ENCODE assay signal across 1 cellular context in the genomic region with DNA sequence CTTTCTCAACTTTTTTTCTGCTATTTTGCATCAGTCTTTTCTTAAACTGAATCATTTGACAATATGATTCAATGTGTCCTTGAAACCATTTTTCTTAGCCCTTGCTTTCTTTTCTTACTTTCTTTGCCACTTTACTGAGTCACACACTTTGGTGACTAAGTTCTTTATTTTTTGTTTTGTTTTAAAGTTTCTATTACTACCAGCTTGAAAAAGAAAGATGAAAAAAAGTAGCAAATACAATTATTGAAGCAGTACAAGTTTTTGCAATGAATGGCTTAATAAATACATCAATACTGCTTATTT.
TF ChIP-seq lines count a peak whose summit lies in the region.

No MANE protein-coding gene starts in this region.

TF ChIP-seq in WTC11, 78 proteins besides CTCF, POLR2A, EP300 and RAD21 (continued from another document):
- TF ChIP-seq, protein P1, sequence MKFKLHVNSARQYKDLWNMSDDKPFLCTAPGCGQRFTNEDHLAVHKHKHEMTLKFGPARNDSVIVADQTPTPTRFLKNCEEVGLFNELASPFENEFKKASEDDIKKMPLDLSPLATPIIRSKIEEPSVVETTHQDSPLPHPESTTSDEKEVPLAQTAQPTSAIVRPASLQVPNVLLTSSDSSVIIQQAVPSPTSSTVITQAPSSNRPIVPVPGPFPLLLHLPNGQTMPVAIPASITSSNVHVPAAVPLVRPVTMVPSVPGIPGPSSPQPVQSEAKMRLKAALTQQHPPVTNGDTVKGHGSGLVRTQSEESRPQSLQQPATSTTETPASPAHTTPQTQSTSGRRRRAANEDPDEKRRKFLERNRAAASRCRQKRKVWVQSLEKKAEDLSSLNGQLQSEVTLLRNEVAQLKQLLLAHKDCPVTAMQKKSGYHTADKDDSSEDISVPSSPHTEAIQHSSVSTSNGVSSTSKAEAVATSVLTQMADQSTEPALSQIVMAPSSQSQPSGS (CRISPR knock-in tag; IDR thresholded peaks at IDR 0.05; ENCODE audit: borderline replicate concordance, low read depth) = no peak
- TF ChIP-seq ZNF396 (CRISPR knock-in tag; IDR thresholded peaks at IDR 0.05; ENCODE audit: borderline replicate concordance) = no peak
- TF ChIP-seq SOX15 (CRISPR knock-in tag; IDR thresholded peaks at IDR 0.05) = no peak
- TF ChIP-seq JAZF1 (CRISPR knock-in tag; IDR thresholded peaks at IDR 0.05) = no peak
- TF ChIP-seq, protein P2, sequence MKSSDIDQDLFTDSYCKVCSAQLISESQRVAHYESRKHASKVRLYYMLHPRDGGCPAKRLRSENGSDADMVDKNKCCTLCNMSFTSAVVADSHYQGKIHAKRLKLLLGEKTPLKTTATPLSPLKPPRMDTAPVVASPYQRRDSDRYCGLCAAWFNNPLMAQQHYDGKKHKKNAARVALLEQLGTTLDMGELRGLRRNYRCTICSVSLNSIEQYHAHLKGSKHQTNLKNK (CRISPR knock-in tag; IDR thresholded peaks at IDR 0.05) = no peak
- TF ChIP-seq, protein P3, sequence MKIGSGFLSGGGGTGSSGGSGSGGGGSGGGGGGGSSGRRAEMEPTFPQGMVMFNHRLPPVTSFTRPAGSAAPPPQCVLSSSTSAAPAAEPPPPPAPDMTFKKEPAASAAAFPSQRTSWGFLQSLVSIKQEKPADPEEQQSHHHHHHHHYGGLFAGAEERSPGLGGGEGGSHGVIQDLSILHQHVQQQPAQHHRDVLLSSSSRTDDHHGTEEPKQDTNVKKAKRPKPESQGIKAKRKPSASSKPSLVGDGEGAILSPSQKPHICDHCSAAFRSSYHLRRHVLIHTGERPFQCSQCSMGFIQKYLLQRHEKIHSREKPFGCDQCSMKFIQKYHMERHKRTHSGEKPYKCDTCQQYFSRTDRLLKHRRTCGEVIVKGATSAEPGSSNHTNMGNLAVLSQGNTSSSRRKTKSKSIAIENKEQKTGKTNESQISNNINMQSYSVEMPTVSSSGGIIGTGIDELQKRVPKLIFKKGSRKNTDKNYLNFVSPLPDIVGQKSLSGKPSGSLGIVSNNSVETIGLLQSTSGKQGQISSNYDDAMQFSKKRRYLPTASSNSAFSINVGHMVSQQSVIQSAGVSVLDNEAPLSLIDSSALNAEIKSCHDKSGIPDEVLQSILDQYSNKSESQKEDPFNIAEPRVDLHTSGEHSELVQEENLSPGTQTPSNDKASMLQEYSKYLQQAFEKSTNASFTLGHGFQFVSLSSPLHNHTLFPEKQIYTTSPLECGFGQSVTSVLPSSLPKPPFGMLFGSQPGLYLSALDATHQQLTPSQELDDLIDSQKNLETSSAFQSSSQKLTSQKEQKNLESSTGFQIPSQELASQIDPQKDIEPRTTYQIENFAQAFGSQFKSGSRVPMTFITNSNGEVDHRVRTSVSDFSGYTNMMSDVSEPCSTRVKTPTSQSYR (CRISPR knock-in tag; IDR thresholded peaks at IDR 0.05) = no peak
- TF ChIP-seq, protein P4, sequence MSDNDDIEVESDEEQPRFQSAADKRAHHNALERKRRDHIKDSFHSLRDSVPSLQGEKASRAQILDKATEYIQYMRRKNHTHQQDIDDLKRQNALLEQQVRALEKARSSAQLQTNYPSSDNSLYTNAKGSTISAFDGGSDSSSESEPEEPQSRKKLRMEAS (CRISPR knock-in tag; IDR thresholded peaks at IDR 0.05) = no peak
- no peak for TF ChIP-seq ATF1 (CRISPR knock-in tag; IDR thresholded peaks at IDR 0.05)
